Comparison of ENCODE assay signal across 8 cellular contexts in genomic region chr2:179263460-179264237, GRCh38. TPM values are rescaled to one million over a fixed set of nuclear protein-coding genes. Genes with fewer than 3 reads are reported as not detected.
A peak's percentile ranks its signal among the peaks of the same experiment; 100 is the strongest.
DNase-seq lines count a peak whose midpoint lies in the region; ATAC-seq and TF ChIP-seq lines count a peak whose summit lies in the region.

No MANE protein-coding gene starts in this region.

- no peak overlapping the region for H4K5ac ChIP-seq in H9 (ENCODE audit: insufficient read length, low read depth, low read length)

- H3K9me3 Mint-ChIP-seq in H9: no peaks in the 10 kb centered on the region

- no peak overlapping the region for H2BK120ac ChIP-seq in H9 (ENCODE audit: low read depth, low read length, poor library complexity, severe bottlenecking)

- H3K27me3 ChIP-seq in H9 (ENCODE audit: insufficient read depth, low read length): no peaks in the 10 kb centered on the region

- TF ChIP-seq CTCF in H9 (conservative IDR thresholded peaks at IDR 0.05): no peak
- no peak for TF ChIP-seq CTCF in LNCaP clone FGC (IDR thresholded peaks at IDR 0.05; ENCODE audit: control insufficient read depth, extremely low read depth, insufficient read depth)
- no peak for TF ChIP-seq CTCF in VCaP (conservative IDR thresholded peaks at IDR 0.05)
- TF ChIP-seq CTCF in lower leg skin (IDR thresholded peaks at IDR 0.05): no peak

- peak; percentile 24 for ATAC-seq in stimulated activated naive CD8-positive, alpha-beta T cell treated with anti-CD3 and anti-CD28 coated beads, Interleukin-15, Interleukin-2, amounts not matched to agents 100 U/mL and 50 U/mL, for 24 hours

- no peaks in the 10 kb centered on the region for H3K79me1 ChIP-seq in H9 (ENCODE audit: insufficient read depth, low read depth, low read length, poor library complexity, severe bottlenecking)

- no peak overlapping the region for H3T11ph ChIP-seq in H9 (ENCODE audit: low read length)

- peak; percentile 13 to 43 for DNase-seq in NCI-H2081 (lab: John Stamatoyannopoulos, UW)
- DNase-seq in NCI-H2081 treated with DMSO at 0.1 percent for 48 hours (lab: John Stamatoyannopoulos, UW): no peak
- DNase-seq in H9: no peak
- no peak for DNase-seq in LNCaP clone FGC (ENCODE audit: low read depth)
- DNase-seq in effector CD4-positive, alpha-beta T cell: peak; percentile 9
- DNase-seq in lower leg skin (ENCODE audit: low spot score in 2 of 2): peak; percentile 49 to 90
- DNase-seq in stimulated activated naive CD8-positive, alpha-beta T cell treated with anti-CD3 and anti-CD28 coated beads, Interleukin-15, Interleukin-2, amounts not matched to agents 100 U/mL and 50 U/mL, for 24 hours: peak; percentile 32

- H2BK15ac ChIP-seq in H9 (ENCODE audit: low read depth, low read length): no peak overlapping the region

- WGBS in H9 (ENCODE audit: extremely low coverage, insufficient read length, low lambda C conversion rate): no CpG with 5 or more reads among the region's 47 CpGs
- 0 to 1% methylated on average over 25 to 47 of the region's 47 CpGs for WGBS in lower leg skin, 2 donors

- H4K20me1 ChIP-seq in H9 (ENCODE audit: control insufficient read depth, insufficient read depth, insufficient read length): no peaks in the 10 kb centered on the region

- H2BK20ac ChIP-seq in H9 (ENCODE audit: low read depth, low read length, poor library complexity, severe bottlenecking): no peak overlapping the region

- H3K4me1 Mint-ChIP-seq in H9: peaks cover 25 to 33% of the 10 kb centered on the region in 2 experiments

- H3K23me2 ChIP-seq in H9 (ENCODE audit: insufficient read length, low read depth, low read length, poor library complexity, severe bottlenecking): peaks cover 8% of the 10 kb centered on the region

- intact Hi-C loops in lower leg skin (cut with DNase I; ENCODE audit: low total_unique reads): no loop called here

- H3K27ac Mint-ChIP-seq in H9: peak overlapping the region in 1 of 3 experiments; percentile 83; a peak in 1 of 7 replicates

- H4K8ac ChIP-seq in H9 (replicated peaks; ENCODE audit: insufficient read length, low read depth, low read length): no peak overlapping the region

- H3K56ac ChIP-seq in H9 (ENCODE audit: insufficient read length, low read depth, low read length): no peak overlapping the region

- H2BK5ac ChIP-seq in H9 (ENCODE audit: insufficient read length, low read length): no peak overlapping the region

- no peaks in the 10 kb centered on the region; a peak in 1 of 7 replicates for H3K36me3 Mint-ChIP-seq in H9 (ENCODE audit: insufficient read depth in 1 of 3, low read depth in 3 of 3)

- no peak overlapping the region; the same call in 1 of the 2 replicates for H3K4ac ChIP-seq in H9 (ENCODE audit: low read depth, low read length)

- H3K4me2 ChIP-seq in H9 (ENCODE audit: insufficient read depth, insufficient read length, low read length): peak overlapping the region; percentile 77

- H2BK12ac ChIP-seq in H9 (ENCODE audit: insufficient read length, low read depth, low read length): no peak overlapping the region

- peak overlapping the region; percentile 81 for H3K14ac ChIP-seq in H9 (ENCODE audit: insufficient read depth, low read length)

- TF ChIP-seq POLR2A in lower leg skin (IDR thresholded peaks at IDR 0.05): no peak

- no peaks in the 10 kb centered on the region for H3K9me3 ChIP-seq in H9 (ENCODE audit: control insufficient read depth, low read depth, low read length)

- no peak overlapping the region for H2AK5ac ChIP-seq in H9 (ENCODE audit: insufficient read length, low read length)

- H3K23ac ChIP-seq in H9 (ENCODE audit: insufficient read length, low read depth, low read length): no peak overlapping the region

- peaks cover 4% of the 10 kb centered on the region; the same call in 1 of the 2 replicates for H3K79me2 ChIP-seq in H9 (ENCODE audit: insufficient read depth, low read length)

- H3K27ac ChIP-seq in H9 (ENCODE audit: insufficient read length, low read depth, low read length) (no peak overlapping the region), VCaP (peak overlapping the region; percentile 78)

- H2AFZ ChIP-seq in H9 (ENCODE audit: low read length): no peak overlapping the region

- H3K4me1 ChIP-seq in H9 (ENCODE audit: insufficient read depth, low read length): no peaks in the 10 kb centered on the region; the same call in 1 of the 2 replicates

- H3K9ac ChIP-seq in H9 (ENCODE audit: extremely low read depth, insufficient read length, low read length): peak overlapping the region; percentile 59

- H3K4me3 ChIP-seq in LNCaP clone FGC (ENCODE audit: low read depth, low read length) (peak overlapping the region; percentile 59), lower leg skin (ENCODE audit: low read depth, poor library complexity, severe bottlenecking) (peak overlapping the region; percentile 55)

- peak overlapping the region; percentile 79 to 89 for H3K4me3 Mint-ChIP-seq in H9

- peaks cover 13% of the 10 kb centered on the region for H3K27me3 Mint-ChIP-seq in H9 (ENCODE audit: low read depth)

- no peak overlapping the region for H3K18ac ChIP-seq in H9 (ENCODE audit: insufficient read length, low read depth, low read length)

- H4K91ac ChIP-seq in H9 (ENCODE audit: insufficient read length, low read depth, low read length): no peak overlapping the region

RNA-seq across cellular contexts. Expression of gene SESTD1, which starts 1.0 kb away (rescaled TPM):
- total RNA-seq in H9 (2021) (43.6 and 44.4 TPM in 2 replicates), lower leg skin (10 to 100 TPM in 3 of 4 donors, 1 to 10 TPM in 1; 8.7 to 22.9 (median 11.8) TPM)

Comparison
In these comparisons a context has a peak if more than half of its experiments do, and no peak if none do; other contexts are left out.
1. DNase-seq: peak in NCI-H2081 (2 of 2), effector CD4-positive, alpha-beta T cell (single experiment), lower leg skin (2 of 2) and stimulated activated naive CD8-positive, alpha-beta T cell treated with anti-CD3 and anti-CD28 coated beads, Interleukin-15, Interleukin-2, amounts not matched to agents 100 U/mL and 50 U/mL, for 24 hours (single experiment); none in NCI-H2081 treated with DMSO at 0.1 percent for 48 hours (single experiment), H9 (single experiment) and LNCaP clone FGC (single experiment).